ENCODE assay signal across 1 cellular context in genomic region chr13:95234242-95234641, GRCh38.
A peak's percentile ranks its signal among the peaks of the same experiment; 100 is the strongest.
TF ChIP-seq lines count a peak whose summit lies in the region.

No MANE protein-coding gene starts in this region.

TF ChIP-seq in GM12878, 131 proteins besides CTCF, POLR2A, EP300 and RAD21 (continued from another document):
- no peak for TF ChIP-seq NKRF (conservative IDR thresholded peaks at IDR 0.05)
- TF ChIP-seq NFIC (IDR thresholded peaks at IDR 0.05; ENCODE audit: low read depth, low read length) = peak; percentile 43; the same call in 1 of the 2 replicates
- no peak for TF ChIP-seq SRF (IDR thresholded peaks at IDR 0.05; ENCODE audit: low read depth in 2 of 2, low read length in 2 of 2)
- TF ChIP-seq TBL1XR1 (IDR thresholded peaks at IDR 0.05; ENCODE audit: low read depth, low read length) = 0 out of 2 replicates have a peak, but pooled peaks have one; percentile 37
- TF ChIP-seq NR2F1 (conservative IDR thresholded peaks at IDR 0.05) = no peak
- TF ChIP-seq PBX3 (IDR thresholded peaks at IDR 0.05; ENCODE audit: insufficient replicate concordance, low read depth, low read length) = no peak
- TF ChIP-seq RBBP5 (conservative IDR thresholded peaks at IDR 0.05) = no peak
- 0 out of 2 replicates have a peak, but pooled peaks have one; percentile 19 for TF ChIP-seq MTA2 (IDR thresholded peaks at IDR 0.05; ENCODE audit: low read depth)
- no peak for TF ChIP-seq ATF2 (IDR thresholded peaks at IDR 0.05; ENCODE audit: low read length)
- no peak for TF ChIP-seq SUZ12 (IDR thresholded peaks at IDR 0.05; ENCODE audit: unreplicated experiment)
- TF ChIP-seq PML (IDR thresholded peaks at IDR 0.05; ENCODE audit: low read length) = no peak
- peak; percentile 74 for TF ChIP-seq MEF2B (IDR thresholded peaks at IDR 0.05; ENCODE audit: partially characterized antibody, poor library complexity, severe bottlenecking)
- no peak for TF ChIP-seq CHD1 (IDR thresholded peaks at IDR 0.05; ENCODE audit: low read depth, low read length)
- no peak for TF ChIP-seq CEBPB (IDR thresholded peaks at IDR 0.05; ENCODE audit: borderline replicate concordance in 1 of 2, low read depth in 2 of 2, low read length in 2 of 2)
- no peak for TF ChIP-seq ZBTB4 (CRISPR knock-in tag; IDR thresholded peaks at IDR 0.05)
- TF ChIP-seq BRCA1 (IDR thresholded peaks at IDR 0.05; ENCODE audit: low read depth, low read length) = no peak
- TF ChIP-seq E2F8 (IDR thresholded peaks at IDR 0.05; ENCODE audit: low read depth, partially characterized antibody) = no peak
- TF ChIP-seq FOXK2 (IDR thresholded peaks at IDR 0.05) = no peak
- no peak for TF ChIP-seq ZNF622 (IDR thresholded peaks at IDR 0.05)
- no peak for TF ChIP-seq SUPT20H (IDR thresholded peaks at IDR 0.05; ENCODE audit: borderline replicate concordance, control insufficient read depth, low read depth, low read length)
- TF ChIP-seq HDGF (IDR thresholded peaks at IDR 0.05) = no peak
- no peak for TF ChIP-seq BMI1 (IDR thresholded peaks at IDR 0.05; ENCODE audit: borderline replicate concordance)
- TF ChIP-seq IRF3 (IDR thresholded peaks at IDR 0.05) = no peak
- no peak for TF ChIP-seq CEBPZ (IDR thresholded peaks at IDR 0.05; ENCODE audit: low read depth, low read length)
- no peak for TF ChIP-seq CBX3 (IDR thresholded peaks at IDR 0.05; ENCODE audit: borderline replicate concordance, low read depth)
- TF ChIP-seq TARDBP (IDR thresholded peaks at IDR 0.05; ENCODE audit: borderline replicate concordance) = no peak
